In the genomic region with DNA sequence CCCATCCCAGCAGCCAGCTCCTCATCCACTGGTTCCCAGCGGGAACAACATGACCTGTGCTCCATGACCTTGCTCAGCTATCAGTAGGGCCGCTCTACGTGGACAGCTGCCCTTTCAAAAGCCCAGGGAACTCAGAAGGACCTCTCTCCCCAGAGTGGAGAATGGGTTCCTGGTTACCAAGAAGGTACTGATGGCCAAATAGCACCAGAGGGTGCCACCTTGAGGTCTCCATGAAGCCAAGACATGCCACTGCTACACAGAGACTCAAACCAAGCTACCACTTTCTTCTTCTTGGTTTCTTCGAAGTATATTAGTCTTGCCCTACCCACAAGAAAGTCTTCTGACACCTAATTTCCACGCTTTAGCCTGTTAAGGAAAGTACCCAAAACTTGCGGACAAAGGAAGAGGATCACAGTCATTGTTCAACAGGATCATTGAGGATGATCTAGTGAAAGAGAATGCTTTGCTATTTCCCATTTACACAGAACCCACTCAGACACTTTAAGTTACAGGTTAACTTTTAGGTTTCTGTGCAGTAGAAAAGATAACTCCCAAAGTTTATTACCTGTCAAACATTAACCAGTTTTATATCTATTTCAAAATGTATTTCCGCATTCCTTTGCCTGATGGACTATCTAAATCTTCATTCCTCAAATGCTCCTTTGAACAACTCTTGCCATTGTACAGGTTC, we compare ENCODE assay signal across 2 cellular contexts.
TF ChIP-seq lines count a peak whose summit lies in the region.

No MANE protein-coding gene starts in this region.

TF ChIP-seq in WTC11, 78 proteins besides CTCF, POLR2A, EP300 and RAD21 (continued from another document):
- TF ChIP-seq, protein P1, sequence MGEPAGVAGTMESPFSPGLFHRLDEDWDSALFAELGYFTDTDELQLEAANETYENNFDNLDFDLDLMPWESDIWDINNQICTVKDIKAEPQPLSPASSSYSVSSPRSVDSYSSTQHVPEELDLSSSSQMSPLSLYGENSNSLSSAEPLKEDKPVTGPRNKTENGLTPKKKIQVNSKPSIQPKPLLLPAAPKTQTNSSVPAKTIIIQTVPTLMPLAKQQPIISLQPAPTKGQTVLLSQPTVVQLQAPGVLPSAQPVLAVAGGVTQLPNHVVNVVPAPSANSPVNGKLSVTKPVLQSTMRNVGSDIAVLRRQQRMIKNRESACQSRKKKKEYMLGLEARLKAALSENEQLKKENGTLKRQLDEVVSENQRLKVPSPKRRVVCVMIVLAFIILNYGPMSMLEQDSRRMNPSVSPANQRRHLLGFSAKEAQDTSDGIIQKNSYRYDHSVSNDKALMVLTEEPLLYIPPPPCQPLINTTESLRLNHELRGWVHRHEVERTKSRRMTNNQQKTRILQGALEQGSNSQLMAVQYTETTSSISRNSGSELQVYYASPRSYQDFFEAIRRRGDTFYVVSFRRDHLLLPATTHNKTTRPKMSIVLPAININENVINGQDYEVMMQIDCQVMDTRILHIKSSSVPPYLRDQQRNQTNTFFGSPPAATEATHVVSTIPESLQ (CRISPR knock-in tag; IDR thresholded peaks at IDR 0.05), result no peak
- no peak for TF ChIP-seq MYBL2 (CRISPR knock-in tag; IDR thresholded peaks at IDR 0.05)
- no peak for TF ChIP-seq SMAD3 (CRISPR knock-in tag; IDR thresholded peaks at IDR 0.05; ENCODE audit: borderline replicate concordance)
- no peak for TF ChIP-seq IRF2 (CRISPR knock-in tag; IDR thresholded peaks at IDR 0.05; ENCODE audit: borderline replicate concordance, low read depth)
- TF ChIP-seq NFE2L1 (CRISPR knock-in tag; IDR thresholded peaks at IDR 0.05), result no peak
- no peak for TF ChIP-seq FOXP1 (CRISPR knock-in tag; IDR thresholded peaks at IDR 0.05; ENCODE audit: borderline replicate concordance)

TF ChIP-seq in neural cell, 6 proteins besides CTCF, POLR2A, EP300 and RAD21 (continued from another document):
- TF ChIP-seq, protein P2, sequence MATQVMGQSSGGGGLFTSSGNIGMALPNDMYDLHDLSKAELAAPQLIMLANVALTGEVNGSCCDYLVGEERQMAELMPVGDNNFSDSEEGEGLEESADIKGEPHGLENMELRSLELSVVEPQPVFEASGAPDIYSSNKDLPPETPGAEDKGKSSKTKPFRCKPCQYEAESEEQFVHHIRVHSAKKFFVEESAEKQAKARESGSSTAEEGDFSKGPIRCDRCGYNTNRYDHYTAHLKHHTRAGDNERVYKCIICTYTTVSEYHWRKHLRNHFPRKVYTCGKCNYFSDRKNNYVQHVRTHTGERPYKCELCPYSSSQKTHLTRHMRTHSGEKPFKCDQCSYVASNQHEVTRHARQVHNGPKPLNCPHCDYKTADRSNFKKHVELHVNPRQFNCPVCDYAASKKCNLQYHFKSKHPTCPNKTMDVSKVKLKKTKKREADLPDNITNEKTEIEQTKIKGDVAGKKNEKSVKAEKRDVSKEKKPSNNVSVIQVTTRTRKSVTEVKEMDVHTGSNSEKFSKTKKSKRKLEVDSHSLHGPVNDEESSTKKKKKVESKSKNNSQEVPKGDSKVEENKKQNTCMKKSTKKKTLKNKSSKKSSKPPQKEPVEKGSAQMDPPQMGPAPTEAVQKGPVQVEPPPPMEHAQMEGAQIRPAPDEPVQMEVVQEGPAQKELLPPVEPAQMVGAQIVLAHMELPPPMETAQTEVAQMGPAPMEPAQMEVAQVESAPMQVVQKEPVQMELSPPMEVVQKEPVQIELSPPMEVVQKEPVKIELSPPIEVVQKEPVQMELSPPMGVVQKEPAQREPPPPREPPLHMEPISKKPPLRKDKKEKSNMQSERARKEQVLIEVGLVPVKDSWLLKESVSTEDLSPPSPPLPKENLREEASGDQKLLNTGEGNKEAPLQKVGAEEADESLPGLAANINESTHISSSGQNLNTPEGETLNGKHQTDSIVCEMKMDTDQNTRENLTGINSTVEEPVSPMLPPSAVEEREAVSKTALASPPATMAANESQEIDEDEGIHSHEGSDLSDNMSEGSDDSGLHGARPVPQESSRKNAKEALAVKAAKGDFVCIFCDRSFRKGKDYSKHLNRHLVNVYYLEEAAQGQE (IDR thresholded peaks at IDR 0.05; ENCODE audit: borderline replicate concordance), result no peak
- no peak for TF ChIP-seq TAF1 (IDR thresholded peaks at IDR 0.05; ENCODE audit: low read depth)
